ENCODE assay signal across 13 cellular contexts in the genomic region with DNA sequence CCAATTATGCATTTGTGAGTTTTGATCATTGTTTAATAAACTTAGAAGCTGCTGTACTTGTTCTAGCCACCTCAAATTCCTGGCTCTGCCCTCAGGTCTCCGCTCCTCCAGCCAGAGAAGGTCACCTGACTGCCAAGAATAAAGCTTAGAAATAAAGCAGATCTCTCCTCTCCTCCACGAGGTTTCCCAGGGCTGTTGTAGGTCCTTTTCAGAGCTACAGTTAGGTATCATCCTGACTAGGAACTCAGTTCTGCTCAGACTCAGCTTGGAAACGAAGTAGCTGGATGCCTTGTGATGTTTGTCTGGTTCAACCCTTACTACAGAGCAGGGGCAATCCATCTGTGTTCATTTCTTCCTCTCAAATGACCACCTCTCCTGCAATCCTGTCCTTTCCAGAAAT.
"Had no signal": no experiment of that assay in that cellular context is flagged by ENCODE, and none has a peak within 500 bp of the region (broad histone marks: within the 10 kb centered on the region; RNA-seq: fewer than 3 reads in every experiment).

No MANE protein-coding gene starts in this region.

- ATAC-seq: esophagus mucosa; stimulated activated naive CD8-positive, alpha-beta T cell treated with anti-CD3 and anti-CD28 coated beads, Interleukin-15, Interleukin-2, amounts not matched to agents 100 U/mL and 50 U/mL, for 24 hours had no signal

- H3K4me3 Mint-ChIP-seq: activated CD4-positive, alpha-beta memory T cell treated with anti-CD3 and anti-CD28 coated beads for 36 hours; activated naive CD8-positive, alpha-beta T cell; brain had no signal

- H3K36me3 Mint-ChIP-seq: activated CD4-positive, alpha-beta memory T cell treated with anti-CD3 and anti-CD28 coated beads for 36 hours; activated naive CD8-positive, alpha-beta T cell; brain had no signal

- H3K27ac Mint-ChIP-seq: activated CD4-positive, alpha-beta memory T cell treated with anti-CD3 and anti-CD28 coated beads for 36 hours; activated naive CD8-positive, alpha-beta T cell had no signal

- DNase-seq: activated CD4-positive, alpha-beta memory T cell treated with anti-CD3 and anti-CD28 coated beads for 36 hours; activated gamma-delta T cell; activated T-cell treated with anti-CD3 and anti-CD28 coated beads, Interleukin-2, amount 50 U/mL, for 48 hours; amygdala; foreskin fibroblast; islet precursor cell; stimulated activated CD4-positive, alpha-beta T cell treated with anti-CD3 and anti-CD28 coated beads, Interleukin-12 subunit alpha, Interleukin-12 subunit beta, amount 100 ng/mL, for 4 hours; stimulated activated CD4-positive, alpha-beta T cell treated with anti-CD3 and anti-CD28 coated beads, Interleukin-2, amount 100 ng/mL, for 48 hours; stimulated activated naive CD8-positive, alpha-beta T cell treated with anti-CD3 and anti-CD28 coated beads, Interleukin-15, Interleukin-2, amounts not matched to agents 100 U/mL and 50 U/mL, for 24 hours; T-helper 9 cell had no signal

- H3K9me3 Mint-ChIP-seq: activated CD4-positive, alpha-beta memory T cell treated with anti-CD3 and anti-CD28 coated beads for 36 hours; brain had no signal
